Comparison of ENCODE assay signal across 21 cellular contexts in genomic region chrX:123988423-123989116, GRCh38. TPM values are rescaled to one million over a fixed set of nuclear protein-coding genes. Genes with fewer than 3 reads are reported as not detected.
DNase-seq lines count a peak whose midpoint lies in the region; ATAC-seq, FAIRE-seq and TF ChIP-seq lines count a peak whose summit lies in the region.
"Had no signal": no experiment of that assay in that cellular context is flagged by ENCODE, and none has a peak within 500 bp of the region (broad histone marks: within the 10 kb centered on the region; RNA-seq: fewer than 3 reads in every experiment).

No MANE protein-coding gene starts in this region.

- 92% methylated on average over 1 of the region's 1 CpG for WGBS in HepG2 (ENCODE audit: low lambda C conversion rate)

- no peaks in the 10 kb centered on the region; a peak in 1 of 5 replicates for H3K36me3 ChIP-seq in HepG2 (replicated peaks in 1 of 2; ENCODE audit: control insufficient read depth in 1 of 2, insufficient read depth in 2 of 2, low read length in 2 of 2)
- H3K36me3 ChIP-seq: brain microvascular endothelial cell, gastrocnemius medialis, HAP-1, ovary, vagina had no signal

- H3K4me2 ChIP-seq in HepG2 (ENCODE audit: low read depth, low read length) = no peak overlapping the region
- H3K4me2 ChIP-seq: KMS-11 had no signal

- H3K9ac ChIP-seq in HepG2 (ENCODE audit: insufficient read depth, low read depth, low read length) = no peak overlapping the region
- H3K9ac ChIP-seq: KMS-11 had no signal

- POLR2A ChIA-PET in CD4-positive, alpha-beta T cell (lab: Charles Lee) = no interaction called here
- POLR2A ChIA-PET in HepG2 (lab: Yijun Ruan, JAX) = no interaction called here

- ATAC-seq in CD4-positive, alpha-beta T cell (ENCODE audit: poor library complexity) = no peak
- ATAC-seq in activated naive CD8-positive, alpha-beta T cell treated with anti-CD3 and anti-CD28 coated beads, Interleukin-2, amount 50 U/mL, for 24 hours = no peak
- ATAC-seq in GM21381 (IDR thresholded peaks at IDR 0.05; ENCODE audit: unreplicated experiment) (no peak), GM19455 (IDR thresholded peaks at IDR 0.05; ENCODE audit: unreplicated experiment) (no peak), HepG2 (no peak)
- ATAC-seq: gastrocnemius medialis, left lobe of liver had no signal

- H3K36me3 Mint-ChIP-seq in CD4-positive, alpha-beta T cell (ENCODE audit: low read depth) = peaks cover 28% of the 10 kb centered on the region
- peaks cover 6% of the 10 kb centered on the region for H3K36me3 Mint-ChIP-seq in activated naive CD8-positive, alpha-beta T cell treated with anti-CD3 and anti-CD28 coated beads, Interleukin-2, amount 50 U/mL, for 24 hours (ENCODE audit: low read depth)
- H3K36me3 Mint-ChIP-seq in mesothelial cell of epicardium = no peaks in the 10 kb centered on the region

- peak overlapping the region; percentile 23 for H3K4me3 Mint-ChIP-seq in CD4-positive, alpha-beta T cell
- no peak overlapping the region for H3K4me3 Mint-ChIP-seq in activated naive CD8-positive, alpha-beta T cell treated with anti-CD3 and anti-CD28 coated beads, Interleukin-2, amount 50 U/mL, for 24 hours
- H3K4me3 Mint-ChIP-seq in mesothelial cell of epicardium = no peak overlapping the region
- H3K4me3 Mint-ChIP-seq: activated naive CD4-positive, alpha-beta T cell treated with anti-CD3 and anti-CD28 coated beads for 36 hours; dendritic cell treated with granulocyte-macrophage colony-stimulating factor and Interleukin-4, amounts not matched to agents 40 ng/mL and 50 ng/mL, for 4 days had no signal

- CTCF ChIA-PET in CD4-positive, alpha-beta T cell (lab: Charles Lee) = no interaction called here
- CTCF ChIA-PET in HepG2 (lab: Yijun Ruan, JAX; ENCODE audit: low intra/inter-chr PET ratio, low total read pairs) = no interaction called here

- no peak for TF ChIP-seq RAD21 in HepG2 (CRISPR knock-in tag; IDR thresholded peaks at IDR 0.05)

- in situ Hi-C loops in HepG2 (cut with HindIII; ENCODE audit: extremely low pct_ligation_motif_present, low pct_unique_long_range_greater_than_20kb) = no loop called here

- no peak overlapping the region for H3K27ac ChIP-seq in CD4-positive, alpha-beta T cell (ENCODE audit: low read depth, low read length)
- no peak overlapping the region for H3K27ac ChIP-seq in HepG2 (ENCODE audit: extremely low read length, insufficient read depth, low read length)
- H3K27ac ChIP-seq: brain microvascular endothelial cell, epithelial cell of prostate, KMS-11, ovary, vagina had no signal

- no peak for TF ChIP-seq EP300 in HepG2 (IDR thresholded peaks at IDR 0.05; ENCODE audit: low read depth in 2 of 2, low read length in 2 of 2)
- no peak for TF ChIP-seq EP300 in HepG2 (CRISPR knock-in tag; IDR thresholded peaks at IDR 0.05; ENCODE audit: borderline replicate concordance)

- no peak overlapping the region for H2AFZ ChIP-seq in HepG2 (ENCODE audit: low read length)

- no peaks in the 10 kb centered on the region for H3K9me3 Mint-ChIP-seq in CD4-positive, alpha-beta T cell
- no peaks in the 10 kb centered on the region for H3K9me3 Mint-ChIP-seq in activated naive CD8-positive, alpha-beta T cell treated with anti-CD3 and anti-CD28 coated beads, Interleukin-2, amount 50 U/mL, for 24 hours
- peaks cover 22% of the 10 kb centered on the region for H3K9me3 Mint-ChIP-seq in mesothelial cell of epicardium
- H3K9me3 Mint-ChIP-seq: activated naive CD4-positive, alpha-beta T cell treated with anti-CD3 and anti-CD28 coated beads for 36 hours; dendritic cell treated with granulocyte-macrophage colony-stimulating factor and Interleukin-4, amounts not matched to agents 40 ng/mL and 50 ng/mL, for 4 days had no signal

- no peaks in the 10 kb centered on the region for H3K27me3 Mint-ChIP-seq in CD4-positive, alpha-beta T cell
- no peaks in the 10 kb centered on the region for H3K27me3 Mint-ChIP-seq in activated naive CD8-positive, alpha-beta T cell treated with anti-CD3 and anti-CD28 coated beads, Interleukin-2, amount 50 U/mL, for 24 hours
- H3K27me3 Mint-ChIP-seq in mesothelial cell of epicardium (ENCODE audit: low read depth) = no peaks in the 10 kb centered on the region
- H3K27me3 Mint-ChIP-seq: dendritic cell treated with granulocyte-macrophage colony-stimulating factor and Interleukin-4, amounts not matched to agents 40 ng/mL and 50 ng/mL, for 4 days had no signal

- no peak for FAIRE-seq in HepG2 (lab: Jason Lieb, UNC)

- no peaks in the 10 kb centered on the region for H3K4me1 ChIP-seq in HepG2 (ENCODE audit: insufficient read depth, low read length)

- H3K27ac Mint-ChIP-seq in CD4-positive, alpha-beta T cell = peak overlapping the region; percentile 27
- peak overlapping the region; percentile 9 for H3K27ac Mint-ChIP-seq in activated naive CD8-positive, alpha-beta T cell treated with anti-CD3 and anti-CD28 coated beads, Interleukin-2, amount 50 U/mL, for 24 hours
- peak overlapping the region; percentile 81 for H3K27ac Mint-ChIP-seq in mesothelial cell of epicardium
- H3K27ac Mint-ChIP-seq: activated naive CD4-positive, alpha-beta T cell treated with anti-CD3 and anti-CD28 coated beads for 36 hours; dendritic cell treated with granulocyte-macrophage colony-stimulating factor and Interleukin-4, amounts not matched to agents 40 ng/mL and 50 ng/mL, for 4 days had no signal

- intact Hi-C loops in CD4-positive, alpha-beta T cell (cut with DNase I, micrococcal nuclease) = no loop called here
- intact Hi-C loops in HepG2 (cut with micrococcal nuclease; ENCODE audit: unreplicated experiment) = no loop called here

- TF ChIP-seq CTCF in CD4-positive, alpha-beta T cell (IDR thresholded peaks at IDR 0.05) = no peak
- no peak for TF ChIP-seq CTCF in mesothelial cell of epicardium (IDR thresholded peaks at IDR 0.05; ENCODE audit: unreplicated experiment)
- no peak for TF ChIP-seq CTCF in HepG2 (CRISPR knock-in tag; IDR thresholded peaks at IDR 0.05)

- H3K27me3 ChIP-seq in CD4-positive, alpha-beta T cell (ENCODE audit: control insufficient read depth, insufficient read depth, low read length) = no peaks in the 10 kb centered on the region
- H3K27me3 ChIP-seq in HepG2 (ENCODE audit: control insufficient read depth in 1 of 2, insufficient read depth in 2 of 2, low read length in 2 of 2) = no peaks in the 10 kb centered on the region
- H3K27me3 ChIP-seq: brain microvascular endothelial cell, gastrocnemius medialis, ovary, vagina had no signal

- no peak overlapping the region for H3K4me3 ChIP-seq in HepG2 (replicated peaks in 1 of 3; ENCODE audit: insufficient read depth in 1 of 3, low read depth in 2 of 3, low read length in 3 of 3)
- H3K4me3 ChIP-seq: gastrocnemius medialis, HAP-1, ovary, vagina had no signal

- H3K4me1 Mint-ChIP-seq in CD4-positive, alpha-beta T cell (ENCODE audit: low read depth) = peaks cover 63% of the 10 kb centered on the region
- peaks cover 55% of the 10 kb centered on the region for H3K4me1 Mint-ChIP-seq in activated naive CD8-positive, alpha-beta T cell treated with anti-CD3 and anti-CD28 coated beads, Interleukin-2, amount 50 U/mL, for 24 hours
- H3K4me1 Mint-ChIP-seq in mesothelial cell of epicardium = peaks cover 10% of the 10 kb centered on the region

- no TSS peak for BruUV-seq in HepG2 (replicated peaks; lab: Mats Ljungman, UMichigan)

- peaks cover 80% of the 10 kb centered on the region for H3K79me2 ChIP-seq in HepG2 (ENCODE audit: insufficient read depth, low read length)

- no peak for TF ChIP-seq POLR2A in HepG2 (IDR thresholded peaks at IDR 0.05; ENCODE audit: insufficient read depth in 1 of 2, low read depth in 2 of 2, low read length in 2 of 2)

- H4K20me1 ChIP-seq in HepG2 (ENCODE audit: insufficient read depth, low read length) = peaks cover 2% of the 10 kb centered on the region; the same call in 1 of the 2 replicates

- DNase-seq in CD4-positive, alpha-beta T cell = no peak
- DNase-seq in NCI-H526 (lab: John Stamatoyannopoulos, UW) = peak; percentile 26 to 44
- no peak for DNase-seq in activated naive CD8-positive, alpha-beta T cell treated with anti-CD3 and anti-CD28 coated beads, Interleukin-2, amount 50 U/mL, for 24 hours
- no peak for DNase-seq in mesothelial cell of epicardium (ENCODE audit: low spot score in 2 of 2, unreplicated experiment in 2 of 2)
- no peak for DNase-seq in NCI-H146 (lab: John Stamatoyannopoulos, UW)
- DNase-seq in HepG2 (ENCODE audit: low spot score) = no peak
- DNase-seq: activated CD4-positive, alpha-beta T cell treated with anti-CD3 and anti-CD28 coated beads for 4 hours; activated naive CD4-positive, alpha-beta T cell treated with anti-CD3 and anti-CD28 coated beads for 36 hours; brain microvascular endothelial cell; COR-L47; gastrocnemius medialis; ovary; stimulated activated CD4-positive, alpha-beta T cell treated with anti-CD3 and anti-CD28 coated beads, Interleukin-2, amount 100 ng/mL, for 24 hours had no signal

- no peaks in the 10 kb centered on the region for H3K9me3 ChIP-seq in CD4-positive, alpha-beta T cell (ENCODE audit: control insufficient read depth, low read length)
- H3K9me3 ChIP-seq in HepG2 (ENCODE audit: low read length) = no peaks in the 10 kb centered on the region
- H3K9me3 ChIP-seq: gastrocnemius medialis, HAP-1, ovary, vagina had no signal

RNA-seq across cellular contexts. Expression of gene STAG2, which starts 27.1 kb away (rescaled TPM):
- total RNA-seq in CD4-positive, alpha-beta T cell = 10 to 100 TPM; 84.7 to 89.4 TPM
- total RNA-seq in mesothelial cell of epicardium = 57.7 to 67.0 TPM (median 62.8 TPM) in 3 replicates
- total RNA-seq in HepG2 (2016; rRNA removed; fragmentation: Illumina TruSeq; extraction: Trizol) = 50.8 and 84.3 TPM in 2 replicates
- 8.1 and 8.9 TPM in 2 replicates for total RNA-seq in HepG2 (2016; cell fraction: cytosol; rRNA removed; fragmentation: Illumina TruSeq; extraction: Trizol; ENCODE audit: low read depth)
- 45.1 and 88.2 TPM in 2 replicates for total RNA-seq in HepG2 (2016; cell fraction: insoluble cytoplasmic fraction; rRNA removed; fragmentation: Illumina TruSeq; extraction: Trizol)
- 11.5 and 11.6 TPM in 2 replicates for total RNA-seq in HepG2 (2016; cell fraction: membrane; rRNA removed; fragmentation: Illumina TruSeq; extraction: Trizol)
- 39.1 and 41.8 TPM in 2 replicates for total RNA-seq in HepG2 (2016; cell fraction: nucleus; rRNA removed; fragmentation: Illumina TruSeq; extraction: Trizol)
- polyA plus RNA-seq in HepG2 (2011; rRNA removed) = 14.2 and 21.0 TPM in 2 replicates
- polyA plus RNA-seq in HepG2 (2011; cell fraction: cytosol; rRNA removed) = 8.5 and 12.3 TPM in 2 replicates
- 7.5 and 8.3 TPM in 2 replicates for polyA plus RNA-seq in HepG2 (2011; cell fraction: nucleus; rRNA removed)
- 23.3 and 33.3 TPM in 2 replicates for polyA plus RNA-seq in HepG2 (2012)
- polyA plus RNA-seq in HepG2 (2016; cell fraction: cytosol; fragmentation: Illumina TruSeq; extraction: Trizol; ENCODE audit: low read depth) = 0.99 and 1.2 TPM in 2 replicates
- polyA plus RNA-seq in HepG2 (2016; cell fraction: insoluble cytoplasmic fraction; fragmentation: Illumina TruSeq; extraction: Trizol; ENCODE audit: low read depth) = 45.2 and 46.2 TPM in 2 replicates
- polyA plus RNA-seq in HepG2 (2016; cell fraction: membrane; fragmentation: Illumina TruSeq; extraction: Trizol; ENCODE audit: low read depth) = 3.3 and 4.5 TPM in 2 replicates
- 22.9 and 26.4 TPM in 2 replicates for polyA plus RNA-seq in HepG2 (2016; cell fraction: nucleus; fragmentation: Illumina TruSeq; extraction: Trizol; ENCODE audit: insufficient read depth, low read depth)
- polyA minus RNA-seq in HepG2 (2011; rRNA and poly(A)+ RNA removed; ENCODE audit: low replicate concordance) = 16.9 and 56.6 TPM in 2 replicates
- 50.5 and 52.0 TPM in 2 replicates for polyA minus RNA-seq in HepG2 (2011; cell fraction: cytosol; rRNA and poly(A)+ RNA removed)
- 69.6 and 74.7 TPM in 2 replicates for polyA minus RNA-seq in HepG2 (2011; cell fraction: nucleus; rRNA and poly(A)+ RNA removed)

Comparison
In these comparisons a context has a peak if more than half of its experiments do, and no peak if none do; other contexts are left out.
1. DNase-seq: peak in NCI-H526 (2 of 2); none in CD4-positive, alpha-beta T cell (0 of 10), activated naive CD8-positive, alpha-beta T cell treated with anti-CD3 and anti-CD28 coated beads, Interleukin-2, amount 50 U/mL, for 24 hours (single experiment), mesothelial cell of epicardium (0 of 2), NCI-H146 (single experiment) and HepG2 (single experiment).
2. H3K27ac Mint-ChIP-seq: peak in every context shown above with its lines; median percentile 81 in mesothelial cell of epicardium; 27 in CD4-positive, alpha-beta T cell; 9 in activated naive CD8-positive, alpha-beta T cell treated with anti-CD3 and anti-CD28 coated beads, Interleukin-2, amount 50 U/mL, for 24 hours.